ENCODE assay signal across 8 cellular contexts in genomic region chr2:85996591-85996990, GRCh38.
A peak's percentile ranks its signal among the peaks of the same experiment; 100 is the strongest.
DNase-seq lines count a peak whose midpoint lies in the region; ATAC-seq and TF ChIP-seq lines count a peak whose summit lies in the region.

No MANE protein-coding gene starts in this region.

- peaks cover 6% of the 10 kb centered on the region for H3K9me3 Mint-ChIP-seq in progenitor cell of endocrine pancreas (ENCODE audit: low read depth)

- H3K9me3 ChIP-seq in SK-N-MC (ENCODE audit: low read depth, low read length), result no peaks in the 10 kb centered on the region

- H3K36me3 ChIP-seq in SK-N-MC (ENCODE audit: insufficient read depth, low read length), result no peaks in the 10 kb centered on the region

- DNase-seq in DMS79 treated with DMSO at 0.1 percent for 48 hours (lab: John Stamatoyannopoulos, UW), result peak; percentile 45
- DNase-seq in SK-N-MC (ENCODE audit: low read depth, low spot score), result no peak
- DNase-seq in Right ventricle myocardium inferior (ENCODE audit: missing footprints), result no peak
- DNase-seq in progenitor cell of endocrine pancreas (ENCODE audit: low spot score, unreplicated experiment), result peak; percentile 26
- DNase-seq in inferior parietal cortex (ENCODE audit: extremely low spot score), result no peak
- DNase-seq in activated CD4-positive, alpha-beta T cell treated with anti-CD3 and anti-CD28 coated beads for 4 hours, result no peak

- peaks cover 31% of the 10 kb centered on the region for H3K4me1 Mint-ChIP-seq in progenitor cell of endocrine pancreas (ENCODE audit: low read depth)

- no peak overlapping the region for H3K4me3 ChIP-seq in SK-N-MC

- no peak overlapping the region for H3K9ac ChIP-seq in SK-N-MC (ENCODE audit: insufficient read length)

- no peak overlapping the region for H3K4me3 Mint-ChIP-seq in progenitor cell of endocrine pancreas (ENCODE audit: low read depth)

- peaks cover 1% of the 10 kb centered on the region for H3K36me3 Mint-ChIP-seq in progenitor cell of endocrine pancreas (ENCODE audit: insufficient read depth)

- no peaks in the 10 kb centered on the region for H3K27me3 Mint-ChIP-seq in progenitor cell of endocrine pancreas

- ATAC-seq in Right ventricle myocardium inferior (peak; percentile 55), HG03565 (IDR thresholded peaks at IDR 0.05; ENCODE audit: unreplicated experiment) (no peak), GM21515 (IDR thresholded peaks at IDR 0.05; ENCODE audit: unreplicated experiment) (no peak)

- intact Hi-C loops in Right ventricle myocardium inferior (cut with DNase I), result no loop called here

- peak overlapping the region; percentile 99 for H3K27ac ChIP-seq in SK-N-MC

- no peak for TF ChIP-seq CTCF in progenitor cell of endocrine pancreas (IDR thresholded peaks at IDR 0.05; ENCODE audit: unreplicated experiment)

- H3K27ac Mint-ChIP-seq in progenitor cell of endocrine pancreas, result peak overlapping the region; percentile 84

Comparison
In these comparisons a context has a peak if more than half of its experiments do, and no peak if none do; other contexts are left out.
1. DNase-seq: peak in DMS79 treated with DMSO at 0.1 percent for 48 hours (single experiment) and progenitor cell of endocrine pancreas (single experiment); none in SK-N-MC (single experiment), Right ventricle myocardium inferior (single experiment), inferior parietal cortex (single experiment) and activated CD4-positive, alpha-beta T cell treated with anti-CD3 and anti-CD28 coated beads for 4 hours (0 of 2).